In the genomic region with DNA sequence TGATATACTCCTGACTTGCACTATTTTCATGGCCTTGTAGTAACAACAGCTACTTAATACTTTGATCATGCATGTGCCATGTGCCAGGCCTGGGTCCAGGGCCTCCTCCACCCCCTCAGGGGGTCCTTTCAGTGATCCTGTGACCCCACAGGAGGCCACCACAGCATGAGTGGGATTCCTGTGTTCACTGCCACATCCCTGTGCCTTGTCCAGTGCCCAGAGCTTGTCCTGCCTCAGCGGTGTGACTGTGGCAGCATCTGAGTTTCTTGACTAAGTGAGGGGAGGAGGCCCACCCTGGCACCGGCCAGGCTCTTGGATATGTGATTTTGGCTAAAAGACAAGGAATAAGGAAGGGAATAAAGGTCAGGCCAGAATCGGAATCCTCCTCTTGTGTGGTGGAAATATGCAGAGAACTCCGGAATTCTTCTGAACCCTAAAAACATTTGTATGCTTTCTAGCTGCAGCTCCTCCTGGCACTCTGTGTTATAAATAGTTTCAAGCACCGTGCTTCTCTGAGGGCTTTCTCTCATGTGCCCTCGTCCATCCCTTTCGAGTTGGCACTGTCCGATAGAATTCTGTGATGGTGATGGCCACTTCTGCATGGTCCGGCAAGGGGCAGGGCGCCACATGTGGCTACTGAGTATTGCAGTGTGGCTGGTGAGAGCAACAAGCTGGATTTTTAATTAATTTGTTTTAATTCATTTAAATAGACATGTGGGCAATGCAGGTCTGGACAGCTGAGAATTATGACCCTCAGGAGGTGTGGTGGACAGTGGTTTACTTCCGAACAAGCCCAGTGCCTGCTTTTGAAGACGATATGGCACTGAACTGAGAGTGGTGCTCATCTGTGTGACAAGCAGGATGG, we compare ENCODE assay signal across 2 cellular contexts.
TF ChIP-seq lines count a peak whose summit lies in the region.

No MANE protein-coding gene starts in this region.

TF ChIP-seq in HEK293, 187 proteins besides CTCF, POLR2A, EP300 and RAD21:
- TF ChIP-seq ZSCAN5A (tag by site-specific recombination; IDR thresholded peaks at IDR 0.05), result no peak
- peak; percentile 47; the same call in 1 of the 2 replicates for TF ChIP-seq ZIC2 (tag by site-specific recombination; IDR thresholded peaks at IDR 0.05)
- 0 out of 2 replicates have a peak, but pooled peaks have one; percentile 12 for TF ChIP-seq ZBTB11 (tag by site-specific recombination; conservative IDR thresholded peaks at IDR 0.05; ENCODE audit: low read depth)
- TF ChIP-seq, protein P1, sequence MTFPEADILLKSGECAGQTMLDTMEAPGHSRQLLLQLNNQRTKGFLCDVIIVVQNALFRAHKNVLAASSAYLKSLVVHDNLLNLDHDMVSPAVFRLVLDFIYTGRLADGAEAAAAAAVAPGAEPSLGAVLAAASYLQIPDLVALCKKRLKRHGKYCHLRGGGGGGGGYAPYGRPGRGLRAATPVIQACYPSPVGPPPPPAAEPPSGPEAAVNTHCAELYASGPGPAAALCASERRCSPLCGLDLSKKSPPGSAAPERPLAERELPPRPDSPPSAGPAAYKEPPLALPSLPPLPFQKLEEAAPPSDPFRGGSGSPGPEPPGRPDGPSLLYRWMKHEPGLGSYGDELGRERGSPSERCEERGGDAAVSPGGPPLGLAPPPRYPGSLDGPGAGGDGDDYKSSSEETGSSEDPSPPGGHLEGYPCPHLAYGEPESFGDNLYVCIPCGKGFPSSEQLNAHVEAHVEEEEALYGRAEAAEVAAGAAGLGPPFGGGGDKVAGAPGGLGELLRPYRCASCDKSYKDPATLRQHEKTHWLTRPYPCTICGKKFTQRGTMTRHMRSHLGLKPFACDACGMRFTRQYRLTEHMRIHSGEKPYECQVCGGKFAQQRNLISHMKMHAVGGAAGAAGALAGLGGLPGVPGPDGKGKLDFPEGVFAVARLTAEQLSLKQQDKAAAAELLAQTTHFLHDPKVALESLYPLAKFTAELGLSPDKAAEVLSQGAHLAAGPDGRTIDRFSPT (tag by site-specific recombination; IDR thresholded peaks at IDR 0.05), result no peak
- TF ChIP-seq ZNF560 (tag by site-specific recombination; IDR thresholded peaks at IDR 0.05; ENCODE audit: borderline replicate concordance), result no peak
- TF ChIP-seq ZFP41 (tag by site-specific recombination; IDR thresholded peaks at IDR 0.05; ENCODE audit: borderline replicate concordance), result no peak
- no peak for TF ChIP-seq HOXC10 (CRISPR knock-in tag; IDR thresholded peaks at IDR 0.05)

TF ChIP-seq in K562, 482 proteins besides CTCF, POLR2A, EP300 and RAD21 (continued from another document):
- TF ChIP-seq PHB (CRISPR knock-in tag; IDR thresholded peaks at IDR 0.05) (no peak), KDM2B (CRISPR knock-in tag; IDR thresholded peaks at IDR 0.05) (no peak), HMGN3 (IDR thresholded peaks at IDR 0.05; ENCODE audit: borderline replicate concordance, extremely low read depth, insufficient read length, low read depth, low read length) (no peak), CCNT2 (IDR thresholded peaks at IDR 0.05; ENCODE audit: borderline replicate concordance, extremely low read depth, insufficient read length, low read depth, low read length) (no peak), PCBP1 (IDR thresholded peaks at IDR 0.05; ENCODE audit: low read depth, low read length, poor library complexity, severe bottlenecking) (no peak), CBX3 (IDR thresholded peaks at IDR 0.05; ENCODE audit: borderline replicate concordance in 1 of 2, low read length in 2 of 2) (no peak), GABPA (tag; conservative IDR thresholded peaks at IDR 0.05; ENCODE audit: low read depth) (no peak), ZNF140 (CRISPR knock-in tag; IDR thresholded peaks at IDR 0.05) (no peak)
